Comparison of ENCODE assay signal across 11 cellular contexts in the genomic region with DNA sequence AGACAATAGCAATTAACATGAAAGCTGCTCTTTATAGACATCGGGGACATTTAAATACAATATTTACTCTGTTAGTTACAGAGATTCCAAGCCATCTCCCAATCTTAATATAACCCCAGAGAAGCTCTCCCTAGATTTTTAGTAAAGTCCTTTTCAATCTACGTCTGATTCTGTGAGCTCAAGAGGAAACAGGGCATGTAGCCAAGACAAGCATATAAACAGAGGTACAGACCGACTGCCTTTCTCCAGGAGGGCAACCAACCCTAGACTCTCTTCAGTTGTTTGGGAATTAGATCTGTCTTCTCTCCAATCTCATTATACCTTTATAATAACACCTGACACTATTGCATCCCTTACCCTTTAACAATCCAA. TPM values are rescaled to one million over a fixed set of nuclear protein-coding genes. Genes with fewer than 3 reads are reported as not detected.
DNase-seq lines count a peak whose midpoint lies in the region; TF ChIP-seq lines count a peak whose summit lies in the region.
"Had no signal": no experiment of that assay in that cellular context is flagged by ENCODE, and none has a peak within 500 bp of the region (broad histone marks: within the 10 kb centered on the region; RNA-seq: fewer than 3 reads in every experiment).

No MANE protein-coding gene starts in this region.

- no peak for TF ChIP-seq POLR2A in sigmoid colon (IDR thresholded peaks at IDR 0.05)

- no peaks in the 10 kb centered on the region for H3K36me3 ChIP-seq in GM23248 (ENCODE audit: low read depth)
- no peaks in the 10 kb centered on the region for H3K36me3 ChIP-seq in cardiac muscle cell
- no peaks in the 10 kb centered on the region for H3K36me3 ChIP-seq in sigmoid colon

- TF ChIP-seq CTCF in cardiac muscle cell (IDR thresholded peaks at IDR 0.05; ENCODE audit: low read depth, low read length) (no peak), sigmoid colon (IDR thresholded peaks at IDR 0.05) (no peak), RWPE1 (conservative IDR thresholded peaks at IDR 0.05; ENCODE audit: low read depth) (no peak)

- CTCF ChIA-PET in RWPE1 (lab: Yijun Ruan, JAX), result no interaction called here

- in situ Hi-C loops in GM23248 (cut with MboI), result no loop called here

- H2AFZ ChIP-seq in GM23248, result no peak overlapping the region

- H3K9me2 ChIP-seq in GM23248 (ENCODE audit: insufficient read depth), result no peaks in the 10 kb centered on the region

- peaks cover 5% of the 10 kb centered on the region; the same call in 1 of the 2 replicates for H3F3A ChIP-seq in GM23248 (ENCODE audit: insufficient read depth)

- H3K4me3 ChIP-seq in GM23248 (no peak overlapping the region), cardiac muscle cell (no peak overlapping the region), sigmoid colon (peak overlapping the region in 1 of 4 donors; percentile 5)

- no peaks in the 10 kb centered on the region for H3K9me3 ChIP-seq in GM23248 (ENCODE audit: low read depth)
- H3K9me3 ChIP-seq in cardiac muscle cell (ENCODE audit: low read depth), result no peaks in the 10 kb centered on the region
- no peaks in the 10 kb centered on the region for H3K9me3 ChIP-seq in sigmoid colon
- H3K9me3 ChIP-seq: Caco-2 had no signal

- 0 out of 2 replicates have a peak overlapping the region, but pooled peaks have one; percentile 25 for H3K9ac ChIP-seq in GM23248
- H3K9ac ChIP-seq: KMS-11 had no signal

- no peak for DNase-seq in GM23248
- DNase-seq in SHP77 treated with DMSO at 0.1 percent for 48 hours (lab: John Stamatoyannopoulos, UW), result peak; percentile 76
- peak in 1 of 2 donors; percentile 74 for DNase-seq in cardiac muscle cell (ENCODE audit: low read depth in 1 of 2, low spot score in 1 of 2)
- no peak for DNase-seq in sigmoid colon
- DNase-seq in RWPE1 (ENCODE audit: low spot score), result no peak
- no peak for DNase-seq in activated CD4-positive, alpha-beta T cell treated with anti-CD3 and anti-CD28 coated beads, Interleukin-2, amount 50 U/mL, for 1 hour
- DNase-seq in cortex of kidney (lab: John Stamatoyannopoulos, UW), result no peak
- DNase-seq in activated CD8-positive, alpha-beta memory T cell treated with anti-CD3 and anti-CD28 coated beads for 24 hours, result no peak
- DNase-seq: Caco-2, trophoblast cell had no signal

- peak overlapping the region; percentile 28; the same call in 1 of the 2 replicates for H3K27ac ChIP-seq in GM23248
- H3K27ac ChIP-seq in cardiac muscle cell, result peak overlapping the region; percentile 2
- peak overlapping the region; percentile 61 to 83 (median 79) for H3K27ac ChIP-seq in sigmoid colon
- H3K27ac ChIP-seq in RWPE1, result no peak overlapping the region
- H3K27ac ChIP-seq: KMS-11 had no signal

- 81 to 85% methylated on average over 3 of the region's 3 CpGs for WGBS in GM23248 (ENCODE audit: low coverage in 1 of 2, low lambda C conversion rate in 2 of 2, missing lambda C conversion rate in 2 of 2), 2 experiments
- 6 to 42% methylated on average over 3 of the region's 3 CpGs for WGBS in sigmoid colon, 2 donors

- no peak for TF ChIP-seq EP300 in sigmoid colon (IDR thresholded peaks at IDR 0.05)

- H3K4me1 ChIP-seq in GM23248 (ENCODE audit: insufficient read depth) (peaks cover 12% of the 10 kb centered on the region; the same call in 1 of the 2 replicates), cardiac muscle cell (ENCODE audit: low read depth) (no peaks in the 10 kb centered on the region), sigmoid colon (peaks cover 0 to 64% (median 56%) of the 10 kb centered on the region in 4 donors)
- H3K4me1 ChIP-seq: Caco-2 had no signal

- POLR2A ChIA-PET in RWPE1 (lab: Yijun Ruan, JAX; ENCODE audit: low non-redundant PET), result no interaction called here

- H3K27me3 ChIP-seq in GM23248 (replicated peaks; ENCODE audit: insufficient read depth) (no peaks in the 10 kb centered on the region), cardiac muscle cell (no peaks in the 10 kb centered on the region), sigmoid colon (no peaks in the 10 kb centered on the region)

- H3K4me2 ChIP-seq in GM23248 (ENCODE audit: unreplicated experiment), result no peak overlapping the region
- H3K4me2 ChIP-seq: KMS-11 had no signal

- no peaks in the 10 kb centered on the region for H4K20me1 ChIP-seq in GM23248 (ENCODE audit: insufficient read depth)

- intact Hi-C loops in sigmoid colon (cut with DNase I), result no loop called here

- H3K79me2 ChIP-seq in GM23248 (ENCODE audit: insufficient read depth), result no peaks in the 10 kb centered on the region

RNA-seq across cellular contexts. Expression of a gene that starts 57.4 kb away (rescaled TPM):
- 20.5 and 25.3 TPM in 2 replicates for total RNA-seq in GM23248 (2014; rRNA removed; shearing (Covaris generic))
- polyA plus RNA-seq in GM23248 (2016; fragmentation: Nextera tagmentation; extraction: Ambion mirVana) (6.1 and 6.8 TPM in 2 replicates), cardiac muscle cell (16.0 and 17.4 TPM in 2 replicates), sigmoid colon (1 to 10 TPM in 2 of 3 donors, under 1 TPM in 1; 0.46 to 5.2 (median 3.6) TPM)
- total RNA-seq in cardiac muscle cell (25.3 and 30.3 TPM in 2 replicates), sigmoid colon (10 to 100 TPM; 61.5 to 77.5 (median 70.2) TPM)
- total RNA-seq: Caco-2 had no signal
